Comparison of ENCODE assay signal across 12 cellular contexts in the genomic region with DNA sequence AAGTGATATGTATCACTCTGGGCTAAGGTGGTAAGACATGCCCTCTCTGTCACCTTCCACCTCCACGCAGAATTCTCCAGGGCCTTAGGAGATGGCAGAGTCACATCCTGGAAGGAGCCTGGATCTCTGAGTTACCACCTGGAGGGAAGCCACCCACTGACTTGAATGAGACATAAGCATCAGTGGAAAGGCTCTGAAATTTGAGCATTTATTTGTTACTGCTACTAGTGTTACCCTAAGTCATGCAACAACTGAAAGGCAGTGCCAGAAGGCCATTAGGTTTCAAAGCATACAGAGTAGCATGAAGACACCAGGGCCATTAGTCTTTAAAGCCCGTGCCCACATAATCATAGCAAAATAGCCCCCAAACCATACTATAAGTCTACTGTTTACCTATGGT.
A peak's percentile ranks its signal among the peaks of the same experiment; 100 is the strongest.
DNase-seq lines count a peak whose midpoint lies in the region; ATAC-seq and TF ChIP-seq lines count a peak whose summit lies in the region.
"Had no signal": no experiment of that assay in that cellular context is flagged by ENCODE, and none has a peak within 500 bp of the region (broad histone marks: within the 10 kb centered on the region; RNA-seq: fewer than 3 reads in every experiment).

No MANE protein-coding gene starts in this region.

- intact Hi-C loops in natural killer cell (cut with micrococcal nuclease): no loop called here
- intact Hi-C loops in activated T-helper 2 cell treated with anti-CD3 and anti-CD28 coated beads, Interferon-gamma antibody, Interleukin-2, Interleukin-4, amounts not matched to agents 10 μg/mL and 5 μg/mL and 100 μg/mL, durations not matched to agents 14 hours and 24 hours and 36 hours (cut with micrococcal nuclease): no loop called here

- H3K27ac Mint-ChIP-seq in natural killer cell treated with Interleukin-12 subunit alpha and Interleukin-12 subunit beta and Interleukin-15 and Interleukin-18, amount 100 ng/mL, for 72 hours: peak overlapping the region; percentile 96 to 98
- no peak overlapping the region for H3K27ac Mint-ChIP-seq in natural killer cell
- peak overlapping the region; percentile 90 for H3K27ac Mint-ChIP-seq in activated T-helper 2 cell treated with anti-CD3 and anti-CD28 coated beads, Interferon-gamma antibody, Interleukin-2, Interleukin-4, amounts not matched to agents 10 μg/mL and 5 μg/mL and 100 μg/mL, durations not matched to agents 14 hours and 24 hours and 36 hours
- H3K27ac Mint-ChIP-seq in stimulated activated memory B cell treated with anti-CD40 and anti-IgM and Interleukin-4, amounts not matched to agents 10 μg/mL and 1 μg/mL and 100 μg/mL, for 72 hours: peak overlapping the region; percentile 90

- peaks cover 78 to 81% of the 10 kb centered on the region in 2 donors for H3K4me1 Mint-ChIP-seq in natural killer cell treated with Interleukin-12 subunit alpha and Interleukin-12 subunit beta and Interleukin-15 and Interleukin-18, amount 100 ng/mL, for 72 hours (ENCODE audit: low read depth in 2 of 2)
- H3K4me1 Mint-ChIP-seq in natural killer cell: peaks cover 29 to 38% of the 10 kb centered on the region in 2 donors
- H3K4me1 Mint-ChIP-seq in activated T-helper 2 cell treated with anti-CD3 and anti-CD28 coated beads, Interferon-gamma antibody, Interleukin-2, Interleukin-4, amounts not matched to agents 10 μg/mL and 5 μg/mL and 100 μg/mL, durations not matched to agents 14 hours and 24 hours and 36 hours (ENCODE audit: low read depth): peaks cover 79% of the 10 kb centered on the region
- H3K4me1 Mint-ChIP-seq in stimulated activated memory B cell treated with anti-CD40 and anti-IgM and Interleukin-4, amounts not matched to agents 10 μg/mL and 1 μg/mL and 100 μg/mL, for 72 hours: peaks cover 58% of the 10 kb centered on the region

- peak overlapping the region; percentile 84 for H3K4me3 Mint-ChIP-seq in natural killer cell treated with Interleukin-12 subunit alpha and Interleukin-12 subunit beta and Interleukin-15 and Interleukin-18, amount 100 ng/mL, for 72 hours
- no peak overlapping the region for H3K4me3 Mint-ChIP-seq in natural killer cell
- no peak overlapping the region for H3K4me3 Mint-ChIP-seq in activated T-helper 2 cell treated with anti-CD3 and anti-CD28 coated beads, Interferon-gamma antibody, Interleukin-2, Interleukin-4, amounts not matched to agents 10 μg/mL and 5 μg/mL and 100 μg/mL, durations not matched to agents 14 hours and 24 hours and 36 hours (ENCODE audit: low read depth)
- H3K4me3 Mint-ChIP-seq in stimulated activated memory B cell treated with anti-CD40 and anti-IgM and Interleukin-4, amounts not matched to agents 10 μg/mL and 1 μg/mL and 100 μg/mL, for 72 hours: no peak overlapping the region

- H3K36me3 Mint-ChIP-seq in natural killer cell treated with Interleukin-12 subunit alpha and Interleukin-12 subunit beta and Interleukin-15 and Interleukin-18, amount 100 ng/mL, for 72 hours: peaks cover 5% of the 10 kb centered on the region
- no peaks in the 10 kb centered on the region for H3K36me3 Mint-ChIP-seq in natural killer cell
- H3K36me3 Mint-ChIP-seq in activated T-helper 2 cell treated with anti-CD3 and anti-CD28 coated beads, Interferon-gamma antibody, Interleukin-2, Interleukin-4, amounts not matched to agents 10 μg/mL and 5 μg/mL and 100 μg/mL, durations not matched to agents 14 hours and 24 hours and 36 hours (ENCODE audit: low read depth): peaks cover 2% of the 10 kb centered on the region
- no peaks in the 10 kb centered on the region for H3K36me3 Mint-ChIP-seq in stimulated activated memory B cell treated with anti-CD40 and anti-IgM and Interleukin-4, amounts not matched to agents 10 μg/mL and 1 μg/mL and 100 μg/mL, for 72 hours

- no peak for TF ChIP-seq CTCF in natural killer cell (IDR thresholded peaks at IDR 0.05)

- ATAC-seq in natural killer cell treated with Interleukin-12 subunit alpha and Interleukin-12 subunit beta and Interleukin-15 and Interleukin-18, amount 100 ng/mL, for 72 hours: no peak
- no peak for ATAC-seq in natural killer cell
- ATAC-seq in stimulated activated memory B cell treated with anti-CD40 and anti-IgM and Interleukin-4, amounts not matched to agents 10 μg/mL and 1 μg/mL and 100 μg/mL, for 72 hours: no peak
- no peak for ATAC-seq in GM19035 (IDR thresholded peaks at IDR 0.05; ENCODE audit: unreplicated experiment)

- no peaks in the 10 kb centered on the region for H3K27me3 Mint-ChIP-seq in natural killer cell treated with Interleukin-12 subunit alpha and Interleukin-12 subunit beta and Interleukin-15 and Interleukin-18, amount 100 ng/mL, for 72 hours
- peaks cover 14% of the 10 kb centered on the region in 2 donors for H3K27me3 Mint-ChIP-seq in natural killer cell (ENCODE audit: low read depth in 2 of 2)
- no peaks in the 10 kb centered on the region for H3K27me3 Mint-ChIP-seq in activated T-helper 2 cell treated with anti-CD3 and anti-CD28 coated beads, Interferon-gamma antibody, Interleukin-2, Interleukin-4, amounts not matched to agents 10 μg/mL and 5 μg/mL and 100 μg/mL, durations not matched to agents 14 hours and 24 hours and 36 hours (ENCODE audit: low read depth)
- H3K27me3 Mint-ChIP-seq in stimulated activated memory B cell treated with anti-CD40 and anti-IgM and Interleukin-4, amounts not matched to agents 10 μg/mL and 1 μg/mL and 100 μg/mL, for 72 hours: no peaks in the 10 kb centered on the region

- H3K9me3 Mint-ChIP-seq in natural killer cell treated with Interleukin-12 subunit alpha and Interleukin-12 subunit beta and Interleukin-15 and Interleukin-18, amount 100 ng/mL, for 72 hours: peaks cover 7% of the 10 kb centered on the region
- H3K9me3 Mint-ChIP-seq in natural killer cell: no peaks in the 10 kb centered on the region
- peaks cover 3% of the 10 kb centered on the region for H3K9me3 Mint-ChIP-seq in activated T-helper 2 cell treated with anti-CD3 and anti-CD28 coated beads, Interferon-gamma antibody, Interleukin-2, Interleukin-4, amounts not matched to agents 10 μg/mL and 5 μg/mL and 100 μg/mL, durations not matched to agents 14 hours and 24 hours and 36 hours
- no peaks in the 10 kb centered on the region for H3K9me3 Mint-ChIP-seq in stimulated activated memory B cell treated with anti-CD40 and anti-IgM and Interleukin-4, amounts not matched to agents 10 μg/mL and 1 μg/mL and 100 μg/mL, for 72 hours

- DNase-seq in DMS 273 (lab: John Stamatoyannopoulos, UW; ENCODE audit: unreplicated experiment) (peak; percentile 9), DMS 273 treated with DMSO at 0.1 percent for 48 hours (lab: John Stamatoyannopoulos, UW) (no peak), natural killer cell (no peak)
- DNase-seq in natural killer cell treated with Interleukin-12 subunit alpha and Interleukin-12 subunit beta and Interleukin-15 and Interleukin-18, amount 100 ng/mL, for 72 hours (ENCODE audit: low spot score): no peak
- DNase-seq in activated T-helper 2 cell treated with anti-CD3 and anti-CD28 coated beads, Interferon-gamma antibody, Interleukin-2, Interleukin-4, amounts not matched to agents 10 μg/mL and 5 μg/mL and 100 μg/mL, durations not matched to agents 14 hours and 24 hours and 36 hours (ENCODE audit: low spot score): no peak
- no peak for DNase-seq in central memory CD4-positive, alpha-beta T cell
- DNase-seq: DND-41, GDM1, NCI-H187 treated with DMSO at 0.1 percent for 48 hours, NCI-H524 treated with DMSO at 0.1 percent for 48 hours had no signal

Comparison
In these comparisons a context has a peak if more than half of its experiments do, and no peak if none do; other contexts are left out.
1. H3K27ac Mint-ChIP-seq: peak in natural killer cell treated with Interleukin-12 subunit alpha and Interleukin-12 subunit beta and Interleukin-15 and Interleukin-18, amount 100 ng/mL, for 72 hours (2 of 2), activated T-helper 2 cell treated with anti-CD3 and anti-CD28 coated beads, Interferon-gamma antibody, Interleukin-2, Interleukin-4, amounts not matched to agents 10 μg/mL and 5 μg/mL and 100 μg/mL, durations not matched to agents 14 hours and 24 hours and 36 hours (single experiment) and stimulated activated memory B cell treated with anti-CD40 and anti-IgM and Interleukin-4, amounts not matched to agents 10 μg/mL and 1 μg/mL and 100 μg/mL, for 72 hours (single experiment); none in natural killer cell (0 of 2).